8 cellular contexts compared by ENCODE assay signal in the genomic region with DNA sequence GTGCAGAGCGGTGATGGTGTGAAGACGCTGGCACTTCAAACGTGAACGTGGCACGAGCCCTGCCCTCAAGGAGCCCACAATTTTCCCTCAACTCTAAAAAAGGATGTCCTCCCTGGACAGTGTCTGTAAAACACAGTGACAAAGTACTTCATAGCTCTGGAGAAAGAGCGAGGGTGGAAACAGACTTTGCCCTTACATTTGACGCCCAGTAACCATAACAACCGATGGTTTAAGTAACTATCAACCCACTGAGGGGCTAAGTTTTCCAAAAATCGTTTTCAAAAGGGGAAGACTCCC. TPM values are rescaled to one million over a fixed set of nuclear protein-coding genes. Genes with fewer than 3 reads are reported as not detected.
DNase-seq lines count a peak whose midpoint lies in the region; ATAC-seq, FAIRE-seq and TF ChIP-seq lines count a peak whose summit lies in the region.

No MANE protein-coding gene starts in this region.

- POLR2A ChIA-PET in Caco-2 (lab: Charles Lee) (interaction anchor here (0.7 kb wide), 1 partner anchor 116 kb away, joined by 3 read pairs; no protein-coding TSS in a partner anchor), H1 (lab: Charles Lee; ENCODE audit: partially characterized antibody) (interaction anchor here (1.0 to 4.6 kb wide), 6 partner anchors 10 to 115 kb away, joined by 3 to 62 read pairs (median 5); no protein-coding TSS in a partner anchor)

- 39% methylated on average over 9 of the region's 9 CpGs; no CpG with 5 or more reads in 1 of the 2 experiments for WGBS in H1 (ENCODE audit: extremely low coverage in 1 of 2, insufficient coverage in 1 of 2, insufficient read length in 1 of 2, insufficient replicate concordance in 2 of 2, low coverage in 1 of 2, low lambda C conversion rate in 2 of 2, missing lambda C conversion rate in 1 of 2), 2 experiments

- H3K27ac ChIP-seq in MM.1S (ENCODE audit: low read length) = peak overlapping the region; percentile 64; the same call in 1 of the 2 replicates
- no peak overlapping the region for H3K27ac ChIP-seq in H1 (ENCODE audit: low read depth, low read length)

- H3K9me3 ChIP-seq in Caco-2 (no peaks in the 10 kb centered on the region), MM.1S (replicated peaks; ENCODE audit: insufficient read depth, low read length) (no peaks in the 10 kb centered on the region), H1 (ENCODE audit: insufficient read depth in 2 of 2, low read depth in 1 of 2, low read length in 1 of 2) (no peaks in the 10 kb centered on the region)

- H3K9me2 ChIP-seq in MM.1S (replicated peaks; ENCODE audit: insufficient read depth, low read length) = no peaks in the 10 kb centered on the region

- H4K91ac ChIP-seq in H1 (replicated peaks; ENCODE audit: insufficient read length, low read length) = no peak overlapping the region

- H3K4ac ChIP-seq in H1 (replicated peaks; ENCODE audit: insufficient read length, low read depth, low read length) = peak overlapping the region; percentile 32

- no peak overlapping the region for H2BK120ac ChIP-seq in H1 (replicated peaks; ENCODE audit: low read depth, low read length)

- H3K4me1 ChIP-seq in Caco-2 = peaks cover 15% of the 10 kb centered on the region
- H3K4me1 ChIP-seq in MM.1S (ENCODE audit: low read length) = peaks cover 16% of the 10 kb centered on the region
- H3K4me1 ChIP-seq in H1 (replicated peaks in 1 of 4; ENCODE audit: control insufficient read depth in 3 of 4, insufficient read depth in 4 of 4, low read length in 3 of 4) = peaks cover 1 to 5% (median 4%) of the 10 kb centered on the region in 4 experiments; a peak in 4 of 7 replicates

- peaks cover 6% of the 10 kb centered on the region for H3K79me1 ChIP-seq in H1 (ENCODE audit: low read depth, low read length)

- H2BK15ac ChIP-seq in H1 (ENCODE audit: low read length) = no peak overlapping the region

- H3F3A ChIP-seq in MM.1S (ENCODE audit: insufficient read depth, low read length) = peaks cover 15% of the 10 kb centered on the region

- H3K9ac ChIP-seq in MM.1S (ENCODE audit: low read length) (peak overlapping the region; percentile 81), H1 (replicated peaks in 1 of 4; ENCODE audit: extremely low read depth in 1 of 4, low read depth in 3 of 4, low read length in 3 of 4) (peak overlapping the region in 1 of 4 experiments; percentile 6; a peak in 1 of 7 replicates)

- H4K20me1 ChIP-seq in MM.1S (ENCODE audit: insufficient read depth, low read length) = no peaks in the 10 kb centered on the region
- H4K20me1 ChIP-seq in H1 (replicated peaks in 1 of 2; ENCODE audit: control insufficient read depth in 1 of 2, insufficient read depth in 2 of 2, low read length in 2 of 2) = peaks cover 0 to 2% of the 10 kb centered on the region in 2 experiments

- no peak for TF ChIP-seq EP300 in H1 (IDR thresholded peaks at IDR 0.05; ENCODE audit: borderline replicate concordance in 1 of 2, low read depth in 2 of 2, low read length in 2 of 2)

- no peaks in the 10 kb centered on the region for H3K27me3 Mint-ChIP-seq in Caco-2 (ENCODE audit: insufficient read depth, unreplicated experiment)
- no peaks in the 10 kb centered on the region for H3K27me3 Mint-ChIP-seq in natural killer cell treated with Interleukin-12 subunit alpha and Interleukin-12 subunit beta and Interleukin-15 and Interleukin-18, amount 100 ng/mL, for 72 hours

- H3K36me3 Mint-ChIP-seq in Caco-2 (ENCODE audit: insufficient read depth, unreplicated experiment) = peaks cover 5% of the 10 kb centered on the region
- H3K36me3 Mint-ChIP-seq in natural killer cell treated with Interleukin-12 subunit alpha and Interleukin-12 subunit beta and Interleukin-15 and Interleukin-18, amount 100 ng/mL, for 72 hours = no peaks in the 10 kb centered on the region

- peak overlapping the region; percentile 98 for H3K4me3 Mint-ChIP-seq in Caco-2 (ENCODE audit: unreplicated experiment)
- peak overlapping the region; percentile 96 for H3K4me3 Mint-ChIP-seq in natural killer cell treated with Interleukin-12 subunit alpha and Interleukin-12 subunit beta and Interleukin-15 and Interleukin-18, amount 100 ng/mL, for 72 hours

- no peak overlapping the region for H2BK5ac ChIP-seq in H1 (ENCODE audit: low read depth, low read length)

- H3K4me3 ChIP-seq in Caco-2 (ENCODE audit: low read depth, low read length) = peak overlapping the region; percentile 83
- peak overlapping the region; percentile 77 for H3K4me3 ChIP-seq in MM.1S (ENCODE audit: low read length)
- peak overlapping the region; percentile 72 to 97 (median 75) for H3K4me3 ChIP-seq in H1 (ENCODE audit: extremely low read depth in 1 of 4, insufficient read depth in 2 of 4, low read depth in 3 of 4, low read length in 4 of 4)

- H3K27me3 ChIP-seq in Caco-2 (replicated peaks; ENCODE audit: control insufficient read depth, insufficient read depth, low read length) = no peaks in the 10 kb centered on the region
- H3K27me3 ChIP-seq in MM.1S (replicated peaks; ENCODE audit: insufficient read depth, low read length) = no peaks in the 10 kb centered on the region
- peaks cover 0 to 9% (median 8%) of the 10 kb centered on the region in 4 experiments; a peak in 4 of 7 replicates for H3K27me3 ChIP-seq in H1 (replicated peaks in 1 of 4; ENCODE audit: control insufficient read depth in 3 of 4, extremely low read depth in 1 of 4, insufficient read depth in 3 of 4, low read length in 3 of 4)

- H2BK12ac ChIP-seq in H1 (ENCODE audit: low read depth, low read length) = no peak overlapping the region

- H2AFZ ChIP-seq in MM.1S (ENCODE audit: low read length) (peak overlapping the region; percentile 67), H1 (ENCODE audit: low read length) (no peak overlapping the region)

- no peak overlapping the region for H4K5ac ChIP-seq in H1 (ENCODE audit: insufficient read length, low read depth, low read length)

- intact Hi-C loops in Caco-2 (cut with micrococcal nuclease; ENCODE audit: unreplicated experiment) = loop anchor here (2.0 to 5.0 kb wide), 4 partner anchors 21 to 115 kb away; no protein-coding TSS in a partner anchor

- no peak overlapping the region for H3K23ac ChIP-seq in H1 (ENCODE audit: insufficient read length)

- DNase-seq in Caco-2 (no peak), MM.1S (no peak), H1 (ENCODE audit: low read depth in 1 of 2, low spot score in 2 of 2) (no peak), SHP77 (lab: John Stamatoyannopoulos, UW) (no peak), HPDE6-E6E7 (ENCODE audit: extremely low spot score) (no peak), DMS79 treated with DMSO at 0.1 percent for 48 hours (lab: John Stamatoyannopoulos, UW) (no peak)
- no peak for DNase-seq in natural killer cell treated with Interleukin-12 subunit alpha and Interleukin-12 subunit beta and Interleukin-15 and Interleukin-18, amount 100 ng/mL, for 72 hours (ENCODE audit: low spot score)
- DNase-seq in stimulated activated CD8-positive, alpha-beta memory T cell treated with anti-CD3 and anti-CD28 coated beads, Interleukin-4, amount 100 ng/mL, for 48 hours = no peak

- no peaks in the 10 kb centered on the region for H3K36me3 ChIP-seq in Caco-2 (ENCODE audit: control insufficient read depth, insufficient read depth, low read length)
- no peaks in the 10 kb centered on the region for H3K36me3 ChIP-seq in MM.1S (replicated peaks; ENCODE audit: insufficient read depth, low read length)
- no peaks in the 10 kb centered on the region for H3K36me3 ChIP-seq in H1 (ENCODE audit: control insufficient read depth in 2 of 4, insufficient read depth in 4 of 4, low read length in 3 of 4)

- no peak for TF ChIP-seq POLR2A in H1 (IDR thresholded peaks at IDR 0.05; ENCODE audit: control extremely low read depth in 1 of 2, low read depth in 2 of 2, low read length in 2 of 2)

- FAIRE-seq in H1 (lab: Jason Lieb, UNC) = no peak

- no peak overlapping the region for H3K56ac ChIP-seq in H1 (replicated peaks; ENCODE audit: insufficient read length, low read depth, low read length)

- H3K23me2 ChIP-seq in H1 (ENCODE audit: low read depth, low read length) = peaks cover 10% of the 10 kb centered on the region

- H3K4me1 Mint-ChIP-seq in Caco-2 (ENCODE audit: low read depth, unreplicated experiment) = peaks cover 12% of the 10 kb centered on the region
- H3K4me1 Mint-ChIP-seq in natural killer cell treated with Interleukin-12 subunit alpha and Interleukin-12 subunit beta and Interleukin-15 and Interleukin-18, amount 100 ng/mL, for 72 hours (ENCODE audit: low read depth in 2 of 2) = peaks cover 30 to 32% of the 10 kb centered on the region in 2 donors

- H2BK20ac ChIP-seq in H1 (ENCODE audit: low read length) = no peak overlapping the region

- H3K9me3 Mint-ChIP-seq in Caco-2 (ENCODE audit: unreplicated experiment) = no peaks in the 10 kb centered on the region
- H3K9me3 Mint-ChIP-seq in natural killer cell treated with Interleukin-12 subunit alpha and Interleukin-12 subunit beta and Interleukin-15 and Interleukin-18, amount 100 ng/mL, for 72 hours = no peaks in the 10 kb centered on the region

- peak overlapping the region; percentile 53 for H3K27ac Mint-ChIP-seq in Caco-2 (ENCODE audit: unreplicated experiment)
- peak overlapping the region; percentile 71 to 80 for H3K27ac Mint-ChIP-seq in natural killer cell treated with Interleukin-12 subunit alpha and Interleukin-12 subunit beta and Interleukin-15 and Interleukin-18, amount 100 ng/mL, for 72 hours

- no peak overlapping the region for H3K18ac ChIP-seq in H1 (ENCODE audit: extremely low read depth, low read length)

- H3K79me2 ChIP-seq in MM.1S (ENCODE audit: low read length) (peaks cover 57% of the 10 kb centered on the region), H1 (ENCODE audit: control insufficient read depth in 1 of 2, insufficient read depth in 2 of 2, low read length in 2 of 2) (peaks cover 0 to 19% of the 10 kb centered on the region in 2 experiments; a peak in 3 of 4 replicates)

- no peak overlapping the region for H2AK5ac ChIP-seq in H1 (ENCODE audit: low read depth, low read length)

- CTCF ChIA-PET in Caco-2 (lab: Charles Lee) = interaction anchor here (1.4 kb wide), 1 partner anchor 20 kb away, joined by 3 read pairs; no protein-coding TSS in a partner anchor
- CTCF ChIA-PET in H1 (lab: Charles Lee; ENCODE audit: partially characterized antibody) = interaction anchor here (0.6 kb wide), 2 partner anchors 20 kb away, joined by 3 to 4 read pairs; no protein-coding TSS in a partner anchor

- peak overlapping the region; percentile 7; the same call in 1 of the 2 replicates for H4K8ac ChIP-seq in H1 (ENCODE audit: extremely low read depth, insufficient read depth, low read length)

- H3K14ac ChIP-seq in H1 (ENCODE audit: insufficient read length) = no peak overlapping the region

- TF ChIP-seq RAD21 in H1 (IDR thresholded peaks at IDR 0.05 in 1 of 2, conservative IDR thresholded peaks at IDR 0.05 in 1 of 2; ENCODE audit: low read depth in 2 of 2, low read length in 2 of 2) = no peak

- TF ChIP-seq CTCF in Caco-2 (IDR thresholded peaks at IDR 0.05; ENCODE audit: insufficient read depth in 1 of 2, low read depth in 1 of 2, low read length in 1 of 2, severe bottlenecking in 1 of 2, unreplicated experiment in 1 of 2) (no peak), MM.1S (IDR thresholded peaks at IDR 0.05; ENCODE audit: low read length) (no peak), H1 (IDR thresholded peaks at IDR 0.05; ENCODE audit: control extremely low read depth in 1 of 3, insufficient read depth in 1 of 3, low read depth in 1 of 3, low read length in 3 of 3) (no peak)

- BruUV-seq in Caco-2 (replicated peaks; lab: Mats Ljungman, UMichigan) = TSS peak; percentile 34

- no peak for ATAC-seq in natural killer cell treated with Interleukin-12 subunit alpha and Interleukin-12 subunit beta and Interleukin-15 and Interleukin-18, amount 100 ng/mL, for 72 hours

- H3K4me2 ChIP-seq in MM.1S (ENCODE audit: low read depth, low read length) (peak overlapping the region; percentile 58), H1 (ENCODE audit: insufficient read depth in 1 of 2, low read depth in 2 of 2, low read length in 2 of 2) (peak overlapping the region; percentile 74 to 80)

RNA-seq across cellular contexts. Expression of a gene that starts 1.0 kb away (rescaled TPM):
- total RNA-seq in Caco-2 (2022) = 19.3 and 20.2 TPM in 2 replicates
- total RNA-seq in H1 (2021; fragmentation: NEBNext Ultra II Directional; extraction: Animal tissue kit (Norgen Biotek cat#: 25700)) = 15.6 and 16.3 TPM in 2 replicates
- 6.1 TPM in 2 replicates for polyA plus RNA-seq in H1 (2011; rRNA removed)
- 7.3 TPM for polyA plus RNA-seq in H1 (2011; cell fraction: cytosol; rRNA removed)
- polyA plus RNA-seq in H1 (2011; cell fraction: nucleus; rRNA removed) = 8.8 TPM
- 7.0 to 8.2 TPM (median 7.3 TPM) in 4 replicates for polyA plus RNA-seq in H1 (2012, experiment 1 of 2)
- polyA plus RNA-seq in H1 (2012, experiment 2 of 2) = 1.3 TPM
- polyA plus RNA-seq in H1 (2013, experiment 1 of 2) = 10.4 TPM
- polyA plus RNA-seq in H1 (2013, experiment 2 of 2) = 12.8 TPM
- polyA minus RNA-seq in H1 (2011; rRNA and poly(A)+ RNA removed) = 14.8 and 15.2 TPM in 2 replicates
- polyA minus RNA-seq in H1 (2011; cell fraction: cytosol; rRNA and poly(A)+ RNA removed) = 6.2 TPM
- polyA minus RNA-seq in H1 (2011; cell fraction: nucleus; rRNA and poly(A)+ RNA removed) = 13.3 TPM
- 10 to 100 TPM; 14.0 to 28.6 TPM for total RNA-seq in natural killer cell treated with Interleukin-12 subunit alpha and Interleukin-12 subunit beta and Interleukin-15 and Interleukin-18, amount 100 ng/mL, for 72 hours
